1 cellular context compared by ENCODE assay signal in genomic region chr13:110014719-110015118, GRCh38.
TF ChIP-seq lines count a peak whose summit lies in the region.

No MANE protein-coding gene starts in this region.

TF ChIP-seq in GM23338, 12 proteins besides CTCF, POLR2A, EP300 and RAD21 (continued from another document):
- TF ChIP-seq ZNF462 (CRISPR knock-in tag; IDR thresholded peaks at IDR 0.05) (no peak), CREB1 (CRISPR knock-in tag; IDR thresholded peaks at IDR 0.05; ENCODE audit: low read depth) (no peak), EZH2 (IDR thresholded peaks at IDR 0.05; ENCODE audit: low read depth, unreplicated experiment) (no peak), REST (IDR thresholded peaks at IDR 0.05; ENCODE audit: unreplicated experiment) (no peak)
